ENCODE assay signal across 14 cellular contexts in genomic region chr2:174613545-174613944, GRCh38. TPM values are rescaled to one million over a fixed set of nuclear protein-coding genes. Genes with fewer than 3 reads are reported as not detected.
A peak's percentile ranks its signal among the peaks of the same experiment; 100 is the strongest.
DNase-seq lines count a peak whose midpoint lies in the region; ATAC-seq and TF ChIP-seq lines count a peak whose summit lies in the region.
"Had no signal": no experiment of that assay in that cellular context is flagged by ENCODE, and none has a peak within 500 bp of the region (broad histone marks: within the 10 kb centered on the region; RNA-seq: fewer than 3 reads in every experiment).

No MANE protein-coding gene starts in this region.

- peaks cover 16% of the 10 kb centered on the region for H3K36me3 Mint-ChIP-seq in activated naive CD8-positive, alpha-beta T cell
- H3K36me3 Mint-ChIP-seq in activated naive CD8-positive, alpha-beta T cell treated with anti-CD3 and anti-CD28 coated beads for 36 hours = peaks cover 60% of the 10 kb centered on the region
- peaks cover 42% of the 10 kb centered on the region for H3K36me3 Mint-ChIP-seq in effector memory CD8-positive, alpha-beta T cell (ENCODE audit: insufficient read depth)
- peaks cover 39 to 45% of the 10 kb centered on the region in 2 donors for H3K36me3 Mint-ChIP-seq in stimulated activated naive B cell treated with anti-CD40 and anti-IgM and Interleukin-4, amounts not matched to agents 10 μg/mL and 1 μg/mL and 100 μg/mL, for 72 hours
- H3K36me3 Mint-ChIP-seq in Caco-2 (ENCODE audit: insufficient read depth, unreplicated experiment) (no peaks in the 10 kb centered on the region), glutamatergic neuron (ENCODE audit: unreplicated experiment) (peaks cover 5% of the 10 kb centered on the region)

- H3F3A ChIP-seq in PC-3 (ENCODE audit: low read length, unreplicated experiment) = peaks cover 3% of the 10 kb centered on the region

- no TSS peak for BruUV-seq in PC-3 (replicated peaks; lab: Mats Ljungman, UMichigan)
- no TSS peak for BruUV-seq in Caco-2 (replicated peaks; lab: Mats Ljungman, UMichigan)

- H4K20me1 ChIP-seq in PC-3 (ENCODE audit: low read length) = no peaks in the 10 kb centered on the region

- H3K9ac ChIP-seq in PC-3 (ENCODE audit: low read length) = peak overlapping the region; percentile 52; the same call in 1 of the 2 replicates

- CTCF ChIA-PET in PC-3 (lab: Charles Lee) = no interaction called here
- CTCF ChIA-PET in Caco-2 (lab: Charles Lee) = no interaction called here

- peaks cover 45% of the 10 kb centered on the region for H3K4me1 ChIP-seq in PC-3 (ENCODE audit: insufficient read depth, low read length)
- H3K4me1 ChIP-seq in Caco-2 = no peaks in the 10 kb centered on the region

- no peak for TF ChIP-seq CTCF in PC-3 (conservative IDR thresholded peaks at IDR 0.05; ENCODE audit: low read depth, low read length)
- no peak for TF ChIP-seq CTCF in Caco-2 (IDR thresholded peaks at IDR 0.05; ENCODE audit: insufficient read depth in 1 of 2, low read depth in 1 of 2, low read length in 1 of 2, severe bottlenecking in 1 of 2, unreplicated experiment in 1 of 2)
- TF ChIP-seq CTCF in glutamatergic neuron (IDR thresholded peaks at IDR 0.05; ENCODE audit: partially characterized antibody, unreplicated experiment) = no peak

- H3K9me3 Mint-ChIP-seq in activated naive CD8-positive, alpha-beta T cell (ENCODE audit: low read depth) = no peaks in the 10 kb centered on the region
- H3K9me3 Mint-ChIP-seq in activated naive CD8-positive, alpha-beta T cell treated with anti-CD3 and anti-CD28 coated beads for 36 hours = peaks cover 2% of the 10 kb centered on the region
- no peaks in the 10 kb centered on the region for H3K9me3 Mint-ChIP-seq in effector memory CD8-positive, alpha-beta T cell
- H3K9me3 Mint-ChIP-seq in stimulated activated naive B cell treated with anti-CD40 and anti-IgM and Interleukin-4, amounts not matched to agents 10 μg/mL and 1 μg/mL and 100 μg/mL, for 72 hours = peaks cover 0 to 4% of the 10 kb centered on the region in 2 donors
- H3K9me3 Mint-ChIP-seq in Caco-2 (ENCODE audit: unreplicated experiment) = no peaks in the 10 kb centered on the region
- H3K9me3 Mint-ChIP-seq in glutamatergic neuron (ENCODE audit: unreplicated experiment) = no peaks in the 10 kb centered on the region

- POLR2A ChIA-PET in PC-3 (lab: Charles Lee; ENCODE audit: unreplicated experiment) (interaction anchor here (1.1 kb wide), 1 partner anchor 17 kb away, joined by 3 read pairs; no protein-coding TSS in a partner anchor), Caco-2 (lab: Charles Lee) (no interaction called here)

- no peaks in the 10 kb centered on the region for H3K9me2 ChIP-seq in PC-3 (replicated peaks; ENCODE audit: low read length)

- no peak overlapping the region for H3K4me3 Mint-ChIP-seq in activated naive CD8-positive, alpha-beta T cell
- H3K4me3 Mint-ChIP-seq in activated naive CD8-positive, alpha-beta T cell treated with anti-CD3 and anti-CD28 coated beads for 36 hours = no peak overlapping the region
- H3K4me3 Mint-ChIP-seq in effector memory CD8-positive, alpha-beta T cell = no peak overlapping the region
- H3K4me3 Mint-ChIP-seq in stimulated activated naive B cell treated with anti-CD40 and anti-IgM and Interleukin-4, amounts not matched to agents 10 μg/mL and 1 μg/mL and 100 μg/mL, for 72 hours = peak overlapping the region in 1 of 2 donors; percentile 34
- H3K4me3 Mint-ChIP-seq in Caco-2 (ENCODE audit: unreplicated experiment) (no peak overlapping the region), glutamatergic neuron (ENCODE audit: unreplicated experiment) (no peak overlapping the region)

- intact Hi-C loops in PC-3 (cut with micrococcal nuclease) = loop anchor here (5.0 kb wide), 1 partner anchor 126 kb away; the partner anchor contains the start of gene GPR155
- intact Hi-C loops in Caco-2 (cut with micrococcal nuclease; ENCODE audit: unreplicated experiment) = no loop called here

- H3K27me3 ChIP-seq in PC-3 (ENCODE audit: low read length) (no peaks in the 10 kb centered on the region), Caco-2 (replicated peaks; ENCODE audit: control insufficient read depth, insufficient read depth, low read length) (no peaks in the 10 kb centered on the region)
- H3K27me3 ChIP-seq: left lung had no signal

- H3K79me2 ChIP-seq in PC-3 (ENCODE audit: low read length) = no peaks in the 10 kb centered on the region

- H2AFZ ChIP-seq in PC-3 (ENCODE audit: low read length) = no peak overlapping the region

- peaks cover 96% of the 10 kb centered on the region for H3K4me1 Mint-ChIP-seq in activated naive CD8-positive, alpha-beta T cell (ENCODE audit: low read depth)
- H3K4me1 Mint-ChIP-seq in activated naive CD8-positive, alpha-beta T cell treated with anti-CD3 and anti-CD28 coated beads for 36 hours = peaks cover 92% of the 10 kb centered on the region
- peaks cover 53 to 81% of the 10 kb centered on the region in 2 donors for H3K4me1 Mint-ChIP-seq in effector memory CD8-positive, alpha-beta T cell (ENCODE audit: low read depth in 2 of 2)
- H3K4me1 Mint-ChIP-seq in stimulated activated naive B cell treated with anti-CD40 and anti-IgM and Interleukin-4, amounts not matched to agents 10 μg/mL and 1 μg/mL and 100 μg/mL, for 72 hours = peaks cover 56 to 98% of the 10 kb centered on the region in 2 donors
- no peaks in the 10 kb centered on the region for H3K4me1 Mint-ChIP-seq in Caco-2 (ENCODE audit: low read depth, unreplicated experiment)
- H3K4me1 Mint-ChIP-seq in glutamatergic neuron (ENCODE audit: low read depth, unreplicated experiment) = no peaks in the 10 kb centered on the region

- peak overlapping the region; percentile 88 for H3K27ac Mint-ChIP-seq in activated naive CD8-positive, alpha-beta T cell
- no peak overlapping the region for H3K27ac Mint-ChIP-seq in activated naive CD8-positive, alpha-beta T cell treated with anti-CD3 and anti-CD28 coated beads for 36 hours
- H3K27ac Mint-ChIP-seq in effector memory CD8-positive, alpha-beta T cell = peak overlapping the region; percentile 53 to 89
- peak overlapping the region; percentile 76 for H3K27ac Mint-ChIP-seq in stimulated activated naive B cell treated with anti-CD40 and anti-IgM and Interleukin-4, amounts not matched to agents 10 μg/mL and 1 μg/mL and 100 μg/mL, for 72 hours
- H3K27ac Mint-ChIP-seq in Caco-2 (ENCODE audit: unreplicated experiment) (no peak overlapping the region), glutamatergic neuron (ENCODE audit: unreplicated experiment) (no peak overlapping the region)

- H3K4me3 ChIP-seq in PC-3 (ENCODE audit: low read length) (peak overlapping the region; percentile 47; the same call in 1 of the 2 replicates), Caco-2 (ENCODE audit: low read depth, low read length) (no peak overlapping the region)
- H3K4me3 ChIP-seq: left lung had no signal

- H3K4me2 ChIP-seq in PC-3 (ENCODE audit: low read length) = peak overlapping the region; percentile 78

- H3K9me3 ChIP-seq in PC-3 (ENCODE audit: low read length) (no peaks in the 10 kb centered on the region), Caco-2 (no peaks in the 10 kb centered on the region; the same call in 1 of the 2 replicates)
- H3K9me3 ChIP-seq: left lung had no signal

- H3K36me3 ChIP-seq in PC-3 (ENCODE audit: low read depth, low read length) = no peaks in the 10 kb centered on the region
- H3K36me3 ChIP-seq in Caco-2 (ENCODE audit: control insufficient read depth, insufficient read depth, low read length) = no peaks in the 10 kb centered on the region
- H3K36me3 ChIP-seq: WERI-Rb-1 had no signal

- ATAC-seq in PC-3 (no peak), HG03159 (IDR thresholded peaks at IDR 0.05; ENCODE audit: unreplicated experiment) (no peak)
- ATAC-seq in effector memory CD8-positive, alpha-beta T cell (replicated peaks) = no peak
- no peak for ATAC-seq in stimulated activated naive B cell treated with anti-CD40 and anti-IgM and Interleukin-4, amounts not matched to agents 10 μg/mL and 1 μg/mL and 100 μg/mL, for 72 hours (replicated peaks)

- H3K27me3 Mint-ChIP-seq in activated naive CD8-positive, alpha-beta T cell = no peaks in the 10 kb centered on the region
- H3K27me3 Mint-ChIP-seq in activated naive CD8-positive, alpha-beta T cell treated with anti-CD3 and anti-CD28 coated beads for 36 hours = no peaks in the 10 kb centered on the region
- H3K27me3 Mint-ChIP-seq in effector memory CD8-positive, alpha-beta T cell = no peaks in the 10 kb centered on the region
- no peaks in the 10 kb centered on the region for H3K27me3 Mint-ChIP-seq in stimulated activated naive B cell treated with anti-CD40 and anti-IgM and Interleukin-4, amounts not matched to agents 10 μg/mL and 1 μg/mL and 100 μg/mL, for 72 hours
- H3K27me3 Mint-ChIP-seq in Caco-2 (ENCODE audit: insufficient read depth, unreplicated experiment) (no peaks in the 10 kb centered on the region), glutamatergic neuron (ENCODE audit: unreplicated experiment) (no peaks in the 10 kb centered on the region)

- H3K27ac ChIP-seq in PC-3 (ENCODE audit: low read length) = peak overlapping the region; percentile 74
- H3K27ac ChIP-seq: left lung, WERI-Rb-1 had no signal

- no peak for DNase-seq in activated naive CD8-positive, alpha-beta T cell treated with anti-CD3 and anti-CD28 coated beads for 36 hours
- no peak for DNase-seq in PC-3
- no peak for DNase-seq in effector memory CD8-positive, alpha-beta T cell
- no peak for DNase-seq in stimulated activated naive B cell treated with anti-CD40 and anti-IgM and Interleukin-4, amounts not matched to agents 10 μg/mL and 1 μg/mL and 100 μg/mL, for 72 hours
- DNase-seq in Caco-2 = no peak
- DNase-seq in glutamatergic neuron = no peak
- DNase-seq: activated CD8-positive, alpha-beta memory T cell treated with anti-CD3 and anti-CD28 coated beads, Interleukin-2, amount 50 U/mL, for 4 hours; AML-193; left lung; NCI-H1436 treated with DMSO at 0.1 percent for 48 hours; NCI-H524 treated with DMSO at 0.1 percent for 48 hours; WERI-Rb-1 had no signal

RNA-seq across cellular contexts. Expression of gene WIPF1, which starts 15.9 kb away (rescaled TPM):
- 100 to 1,000 TPM; 384 to 391 TPM for total RNA-seq in activated naive CD8-positive, alpha-beta T cell treated with anti-CD3 and anti-CD28 coated beads for 36 hours
- total RNA-seq in PC-3 (2014; rRNA removed) (0.29 and 1.5 TPM in 2 replicates), Caco-2 (2022) (5.1 and 5.2 TPM in 2 replicates), glutamatergic neuron (ENCODE audit: unreplicated experiment) (15.5 TPM)

Comparison
In these comparisons a context has a peak if more than half of its experiments do, and no peak if none do; other contexts are left out.
1. H3K27ac Mint-ChIP-seq: peak in activated naive CD8-positive, alpha-beta T cell (single experiment), effector memory CD8-positive, alpha-beta T cell (2 of 2) and stimulated activated naive B cell treated with anti-CD40 and anti-IgM and Interleukin-4, amounts not matched to agents 10 μg/mL and 1 μg/mL and 100 μg/mL, for 72 hours (single experiment); none in activated naive CD8-positive, alpha-beta T cell treated with anti-CD3 and anti-CD28 coated beads for 36 hours (single experiment), Caco-2 (single experiment) and glutamatergic neuron (single experiment).
2. RNA of gene WIPF1, which starts 15.9 kb away (total RNA-seq): 384 to 391 TPM in activated naive CD8-positive, alpha-beta T cell treated with anti-CD3 and anti-CD28 coated beads for 36 hours; 15.5 TPM in glutamatergic neuron (single experiment), 5.1 to 5.2 TPM in Caco-2 and 0.29 to 1.5 TPM in PC-3; every median in the first group is over 10 times any median in the second.